8 cellular contexts compared by ENCODE assay signal in the genomic region with DNA sequence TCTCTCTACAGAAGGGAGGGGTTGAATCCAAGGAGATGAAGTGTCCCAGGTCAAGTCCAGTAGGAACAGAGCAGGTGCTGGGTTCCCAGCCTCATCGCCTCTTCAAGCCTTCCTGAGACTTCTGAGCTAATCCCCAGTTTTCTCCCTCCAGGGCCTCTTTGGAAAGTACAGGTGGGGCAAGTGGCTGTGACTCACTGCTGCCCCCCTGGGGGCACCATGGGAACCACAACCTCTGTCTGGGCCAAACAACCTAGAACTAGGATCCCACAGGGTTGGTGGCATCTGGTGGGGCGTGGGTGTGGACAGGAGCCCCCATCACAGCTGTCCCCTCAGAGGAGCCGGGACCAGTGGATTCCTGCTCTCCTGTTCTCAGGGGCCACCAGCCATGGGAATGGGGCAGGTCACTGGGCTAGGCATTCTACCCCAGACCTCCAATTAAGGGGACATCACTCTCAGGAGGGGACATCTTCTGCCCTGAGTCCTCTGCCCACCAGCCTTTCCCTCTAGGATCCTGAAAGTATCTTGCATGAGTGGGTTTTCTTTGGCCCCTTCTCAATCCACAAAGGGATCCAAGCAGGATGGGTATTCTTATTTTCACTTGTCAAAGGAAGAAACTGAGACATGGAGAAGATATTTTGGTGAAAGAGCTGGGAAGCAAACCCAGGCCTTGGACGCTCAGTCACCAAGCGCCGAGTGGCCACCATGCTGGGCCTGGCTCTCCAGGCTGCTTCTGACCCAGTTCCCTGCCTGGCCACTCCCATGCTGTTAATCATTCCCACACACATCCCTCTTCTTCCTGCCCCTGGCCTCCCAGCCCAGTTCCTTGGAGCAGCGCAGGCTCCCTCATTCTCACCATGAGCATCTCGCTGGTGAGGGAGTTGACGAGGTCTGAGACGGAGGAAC. TPM values are rescaled to one million over a fixed set of nuclear protein-coding genes. Genes with fewer than 3 reads are reported as not detected.
DNase-seq lines count a peak whose midpoint lies in the region; ATAC-seq and TF ChIP-seq lines count a peak whose summit lies in the region.

No MANE protein-coding gene starts in this region.

- H3K79me1 ChIP-seq in mesenchymal stem cell (replicated peaks; ENCODE audit: low read length, poor library complexity, severe bottlenecking) = no peaks in the 10 kb centered on the region

- H4K91ac ChIP-seq in mesenchymal stem cell (ENCODE audit: low read length) = no peak overlapping the region

- no peak overlapping the region for H3K4ac ChIP-seq in mesenchymal stem cell (ENCODE audit: low read depth in 1 of 2, low read length in 2 of 2)

- H3K36me3 ChIP-seq in SU-DHL-6 (ENCODE audit: low read length) (no peaks in the 10 kb centered on the region), body of pancreas (replicated peaks in 1 of 2; ENCODE audit: insufficient read depth in 1 of 2, low read depth in 2 of 2) (no peaks in the 10 kb centered on the region), mesenchymal stem cell (ENCODE audit: control insufficient read depth in 1 of 2, insufficient read depth in 2 of 2, low read depth in 1 of 2, low read length in 2 of 2) (peaks cover 0 to 4% of the 10 kb centered on the region in 2 experiments)

- H2BK15ac ChIP-seq in mesenchymal stem cell (ENCODE audit: low read depth, poor library complexity, severe bottlenecking) = no peak overlapping the region

- H3K9me3 ChIP-seq in SU-DHL-6 (ENCODE audit: insufficient read depth, low read length) (no peaks in the 10 kb centered on the region), body of pancreas (no peaks in the 10 kb centered on the region), mesenchymal stem cell (ENCODE audit: control insufficient read depth, low read length) (no peaks in the 10 kb centered on the region)

- H3K36me3 Mint-ChIP-seq in type B pancreatic cell = no peaks in the 10 kb centered on the region

- WGBS in body of pancreas, 2 donors = 49 to 60% methylated on average over 8 to 10 of the region's 10 CpGs
- WGBS in mesenchymal stem cell = 67% methylated on average over 10 of the region's 10 CpGs

- no peak for TF ChIP-seq POLR2A in body of pancreas (IDR thresholded peaks at IDR 0.05)

- H3F3A ChIP-seq in SU-DHL-6 (ENCODE audit: insufficient read depth) = no peaks in the 10 kb centered on the region

- H3K9me2 ChIP-seq in SU-DHL-6 (replicated peaks; ENCODE audit: insufficient read depth, low read length) = no peaks in the 10 kb centered on the region

- DNase-seq in GM10266 (ENCODE audit: extremely low spot score) (peak; percentile 83), LoVo (ENCODE audit: low spot score) (peak; percentile 16), body of pancreas (peak; percentile 45 to 65 (median 51)), mesenchymal stem cell (peak; percentile 25), type B pancreatic cell (ENCODE audit: extremely low spot score, unreplicated experiment) (no peak), GF-D8 (lab: John Stamatoyannopoulos, UW) (no peak)

- H3K27me3 ChIP-seq in SU-DHL-6 (ENCODE audit: low read length) (no peaks in the 10 kb centered on the region), body of pancreas (no peaks in the 10 kb centered on the region), mesenchymal stem cell (ENCODE audit: control insufficient read depth in 1 of 2, insufficient read depth in 1 of 2, low read length in 2 of 2) (peaks cover 34 to 62% of the 10 kb centered on the region in 2 experiments)

- no peak overlapping the region for H3K4me3 Mint-ChIP-seq in type B pancreatic cell

- H3K4me3 ChIP-seq in SU-DHL-6 (ENCODE audit: insufficient read depth, low read length, poor library complexity, severe bottlenecking) = no peak overlapping the region
- H3K4me3 ChIP-seq in body of pancreas = no peak overlapping the region
- H3K4me3 ChIP-seq in mesenchymal stem cell (ENCODE audit: insufficient read depth in 1 of 2, low read depth in 1 of 2, low read length in 2 of 2) = no peak overlapping the region

- ATAC-seq in body of pancreas (peak; percentile 52), HG03135 (IDR thresholded peaks at IDR 0.05; ENCODE audit: unreplicated experiment) (no peak)

- no peaks in the 10 kb centered on the region for H4K20me1 ChIP-seq in SU-DHL-6 (ENCODE audit: low read depth, low read length)

- no peak overlapping the region for H3K9ac ChIP-seq in SU-DHL-6 (ENCODE audit: low read length)
- H3K9ac ChIP-seq in mesenchymal stem cell (ENCODE audit: low read length) = no peak overlapping the region

- H3K4me1 Mint-ChIP-seq in type B pancreatic cell (ENCODE audit: unreplicated experiment) = peaks cover 26% of the 10 kb centered on the region

- intact Hi-C loops in body of pancreas (cut with DNase I) = no loop called here

- H3K27ac ChIP-seq in SU-DHL-6 (ENCODE audit: low read depth, low read length) (no peak overlapping the region), body of pancreas (peak overlapping the region in 1 of 4 donors; percentile 30), mesenchymal stem cell (ENCODE audit: low read length, poor library complexity, severe bottlenecking) (no peak overlapping the region)

- H3K23ac ChIP-seq in mesenchymal stem cell (ENCODE audit: low read length in 2 of 2) = no peak overlapping the region

- H3K9me3 Mint-ChIP-seq in type B pancreatic cell = no peaks in the 10 kb centered on the region

- H2AFZ ChIP-seq in SU-DHL-6 (ENCODE audit: low read depth, low read length, severe bottlenecking) = no peak overlapping the region
- no peak overlapping the region for H2AFZ ChIP-seq in mesenchymal stem cell (ENCODE audit: low read depth, low read length)

- no peak overlapping the region for H3K27ac Mint-ChIP-seq in type B pancreatic cell

- no peak overlapping the region for H4K8ac ChIP-seq in mesenchymal stem cell (ENCODE audit: low read length)

- H3K4me2 ChIP-seq in SU-DHL-6 (ENCODE audit: low read depth, low read length, poor library complexity, severe bottlenecking) (no peak overlapping the region), mesenchymal stem cell (ENCODE audit: low read length, poor library complexity, severe bottlenecking) (no peak overlapping the region)

- no peaks in the 10 kb centered on the region for H3K79me2 ChIP-seq in SU-DHL-6 (ENCODE audit: insufficient read depth, low read length)

- H3K27me3 Mint-ChIP-seq in type B pancreatic cell = no peaks in the 10 kb centered on the region

- no peak overlapping the region for H2BK120ac ChIP-seq in mesenchymal stem cell (ENCODE audit: low read depth, low read length)

- no peak overlapping the region for H2BK5ac ChIP-seq in mesenchymal stem cell (ENCODE audit: low read depth, low read length, poor library complexity, severe bottlenecking)

- H3K18ac ChIP-seq in mesenchymal stem cell (ENCODE audit: low read depth in 1 of 2, low read length in 2 of 2) = no peak overlapping the region

- peaks cover 17% of the 10 kb centered on the region for H3K4me1 ChIP-seq in body of pancreas
- H3K4me1 ChIP-seq in mesenchymal stem cell (ENCODE audit: control insufficient read depth, insufficient read depth, low read depth, low read length) = peaks cover 5% of the 10 kb centered on the region

- H2BK12ac ChIP-seq in mesenchymal stem cell (ENCODE audit: low read length in 2 of 2) = no peak overlapping the region

- no peak overlapping the region for H3K14ac ChIP-seq in mesenchymal stem cell (ENCODE audit: low read length in 2 of 2)

- TF ChIP-seq CTCF in GM10266 (IDR thresholded peaks at IDR 0.05; ENCODE audit: control insufficient read depth, insufficient read depth, low read depth, missing control alignments) (peak; percentile 77), SU-DHL-6 (IDR thresholded peaks at IDR 0.05; ENCODE audit: insufficient read depth, low read length, poor library complexity, severe bottlenecking) (peak; percentile 86), body of pancreas (IDR thresholded peaks at IDR 0.05) (peak; percentile 61 to 80 (median 67)), type B pancreatic cell (conservative IDR thresholded peaks at IDR 0.05) (peak; percentile 79)

- H2AK5ac ChIP-seq in mesenchymal stem cell (ENCODE audit: low read length, severe bottlenecking) = no peak overlapping the region

RNA-seq across cellular contexts. Expression of gene LRRC10B, which starts 23.8 kb away (rescaled TPM):
- total RNA-seq in body of pancreas (1 to 10 TPM; 1.6 to 2.9 TPM), type B pancreatic cell (ENCODE audit: low replicate concordance) (3.2 and 10.0 TPM in 2 replicates)
- polyA plus RNA-seq in mesenchymal stem cell (2013, experiment 1 of 2) = not detected
- 0.03 TPM for polyA plus RNA-seq in mesenchymal stem cell (2013, experiment 2 of 2)

RNA-seq across cellular contexts. Expression of gene SYT7, which starts 48.5 kb away (rescaled TPM):
- total RNA-seq in body of pancreas = 10 to 100 TPM in 1 of 2 donors, 1 to 10 TPM in 1; 8.6 to 12.2 TPM
- 0.06 TPM for polyA plus RNA-seq in mesenchymal stem cell (2013, experiment 1 of 2)
- under 0.01 TPM for polyA plus RNA-seq in mesenchymal stem cell (2013, experiment 2 of 2)
- 26.5 and 37.5 TPM in 2 replicates for total RNA-seq in type B pancreatic cell (ENCODE audit: low replicate concordance)

Comparison
In these comparisons a context has a peak if more than half of its experiments do, and no peak if none do; other contexts are left out.
1. DNase-seq: peak in GM10266 (single experiment), LoVo (single experiment), body of pancreas (4 of 4) and mesenchymal stem cell (single experiment); none in type B pancreatic cell (single experiment) and GF-D8 (single experiment).
2. Peak in every context shown above with its lines, with median percentiles within 50 percentile points of each other: CTCF ChIP-seq.